Comparison of ENCODE assay signal across 2 cellular contexts in genomic region chr17:49219987-49220386, GRCh38.
TF ChIP-seq lines count a peak whose summit lies in the region.

No MANE protein-coding gene starts in this region.

TF ChIP-seq in SK-N-SH, 30 proteins besides CTCF, POLR2A, EP300 and RAD21 (continued from another document):
- TF ChIP-seq SMC3 (IDR thresholded peaks at IDR 0.05; ENCODE audit: low read depth, low read length) (no peak), GATA2 (CRISPR knock-in tag; IDR thresholded peaks at IDR 0.05) (no peak), FOSL2 (IDR thresholded peaks at IDR 0.05; ENCODE audit: borderline replicate concordance, low read depth) (no peak), USF1 (IDR thresholded peaks at IDR 0.05; ENCODE audit: borderline replicate concordance, low read depth) (no peak), MXI1 (IDR thresholded peaks at IDR 0.05; ENCODE audit: low read depth, low read length) (no peak), PBX3 (IDR thresholded peaks at IDR 0.05) (no peak), NFIC (IDR thresholded peaks at IDR 0.05; ENCODE audit: borderline replicate concordance) (no peak), RFX5 (IDR thresholded peaks at IDR 0.05; ENCODE audit: low read length) (no peak)
- TF ChIP-seq, protein P1, sequence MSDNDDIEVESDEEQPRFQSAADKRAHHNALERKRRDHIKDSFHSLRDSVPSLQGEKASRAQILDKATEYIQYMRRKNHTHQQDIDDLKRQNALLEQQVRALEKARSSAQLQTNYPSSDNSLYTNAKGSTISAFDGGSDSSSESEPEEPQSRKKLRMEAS (IDR thresholded peaks at IDR 0.05; ENCODE audit: low read depth), result no peak
- TF ChIP-seq, protein P2, sequence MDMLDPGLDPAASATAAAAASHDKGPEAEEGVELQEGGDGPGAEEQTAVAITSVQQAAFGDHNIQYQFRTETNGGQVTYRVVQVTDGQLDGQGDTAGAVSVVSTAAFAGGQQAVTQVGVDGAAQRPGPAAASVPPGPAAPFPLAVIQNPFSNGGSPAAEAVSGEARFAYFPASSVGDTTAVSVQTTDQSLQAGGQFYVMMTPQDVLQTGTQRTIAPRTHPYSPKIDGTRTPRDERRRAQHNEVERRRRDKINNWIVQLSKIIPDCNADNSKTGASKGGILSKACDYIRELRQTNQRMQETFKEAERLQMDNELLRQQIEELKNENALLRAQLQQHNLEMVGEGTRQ (IDR thresholded peaks at IDR 0.05; ENCODE audit: borderline replicate concordance, low read depth, low read length), result no peak

TF ChIP-seq in SK-N-SH treated with all-trans-retinoic acid at 6 μM for 48 hours, 23 proteins besides CTCF, POLR2A, EP300 and RAD21 (continued from another document):
- TF ChIP-seq, protein P3, sequence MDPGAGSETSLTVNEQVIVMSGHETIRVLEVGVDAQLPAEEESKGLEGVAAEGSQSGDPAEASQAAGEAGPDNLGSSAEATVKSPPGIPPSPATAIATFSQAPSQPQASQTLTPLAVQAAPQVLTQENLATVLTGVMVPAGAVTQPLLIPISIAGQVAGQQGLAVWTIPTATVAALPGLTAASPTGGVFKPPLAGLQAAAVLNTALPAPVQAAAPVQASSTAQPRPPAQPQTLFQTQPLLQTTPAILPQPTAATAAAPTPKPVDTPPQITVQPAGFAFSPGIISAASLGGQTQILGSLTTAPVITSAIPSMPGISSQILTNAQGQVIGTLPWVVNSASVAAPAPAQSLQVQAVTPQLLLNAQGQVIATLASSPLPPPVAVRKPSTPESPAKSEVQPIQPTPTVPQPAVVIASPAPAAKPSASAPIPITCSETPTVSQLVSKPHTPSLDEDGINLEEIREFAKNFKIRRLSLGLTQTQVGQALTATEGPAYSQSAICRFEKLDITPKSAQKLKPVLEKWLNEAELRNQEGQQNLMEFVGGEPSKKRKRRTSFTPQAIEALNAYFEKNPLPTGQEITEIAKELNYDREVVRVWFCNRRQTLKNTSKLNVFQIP (CRISPR knock-in tag; IDR thresholded peaks at IDR 0.05; ENCODE audit: borderline replicate concordance, low read depth), result no peak
- TF ChIP-seq ZFP30 (CRISPR knock-in tag; IDR thresholded peaks at IDR 0.05), result no peak
- no peak for TF ChIP-seq ARNTL (CRISPR knock-in tag; IDR thresholded peaks at IDR 0.05; ENCODE audit: borderline replicate concordance, low read depth)
- no peak for TF ChIP-seq ZC3H10 (CRISPR knock-in tag; IDR thresholded peaks at IDR 0.05)
- no peak for TF ChIP-seq TOX (CRISPR knock-in tag; IDR thresholded peaks at IDR 0.05; ENCODE audit: borderline replicate concordance)
- TF ChIP-seq BACH2 (CRISPR knock-in tag; IDR thresholded peaks at IDR 0.05; ENCODE audit: borderline replicate concordance), result no peak
- no peak for TF ChIP-seq ISL1 (CRISPR knock-in tag; IDR thresholded peaks at IDR 0.05)
- TF ChIP-seq, protein P4, sequence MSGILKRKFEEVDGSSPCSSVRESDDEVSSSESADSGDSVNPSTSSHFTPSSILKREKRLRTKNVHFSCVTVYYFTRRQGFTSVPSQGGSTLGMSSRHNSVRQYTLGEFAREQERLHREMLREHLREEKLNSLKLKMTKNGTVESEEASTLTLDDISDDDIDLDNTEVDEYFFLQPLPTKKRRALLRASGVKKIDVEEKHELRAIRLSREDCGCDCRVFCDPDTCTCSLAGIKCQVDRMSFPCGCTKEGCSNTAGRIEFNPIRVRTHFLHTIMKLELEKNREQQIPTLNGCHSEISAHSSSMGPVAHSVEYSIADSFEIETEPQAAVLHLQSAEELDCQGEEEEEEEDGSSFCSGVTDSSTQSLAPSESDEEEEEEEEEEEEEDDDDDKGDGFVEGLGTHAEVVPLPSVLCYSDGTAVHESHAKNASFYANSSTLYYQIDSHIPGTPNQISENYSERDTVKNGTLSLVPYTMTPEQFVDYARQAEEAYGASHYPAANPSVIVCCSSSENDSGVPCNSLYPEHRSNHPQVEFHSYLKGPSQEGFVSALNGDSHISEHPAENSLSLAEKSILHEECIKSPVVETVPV (CRISPR knock-in tag; IDR thresholded peaks at IDR 0.05), result no peak
- TF ChIP-seq CSDC2 (CRISPR knock-in tag; IDR thresholded peaks at IDR 0.05), result no peak
